14 cellular contexts compared by ENCODE assay signal in genomic region chr5:131272365-131273123, GRCh38. TPM values are rescaled to one million over a fixed set of nuclear protein-coding genes. Genes with fewer than 3 reads are reported as not detected.
A peak's percentile ranks its signal among the peaks of the same experiment; 100 is the strongest.
DNase-seq lines count a peak whose midpoint lies in the region; ATAC-seq and TF ChIP-seq lines count a peak whose summit lies in the region.
"Had no signal": no experiment of that assay in that cellular context is flagged by ENCODE, and none has a peak within 500 bp of the region (broad histone marks: within the 10 kb centered on the region; RNA-seq: fewer than 3 reads in every experiment).

No MANE protein-coding gene starts in this region.

- peaks cover 93% of the 10 kb centered on the region for H3K4me1 ChIP-seq in CD4-positive, CD25-positive, alpha-beta regulatory T cell (ENCODE audit: control insufficient read depth, insufficient read depth, low read length, poor library complexity, severe bottlenecking)
- H3K4me1 ChIP-seq in KMS-11 (ENCODE audit: low read depth, poor library complexity, severe bottlenecking): peaks cover 94% of the 10 kb centered on the region
- peaks cover 0 to 84% (median 7%) of the 10 kb centered on the region in 9 donors for H3K4me1 ChIP-seq in heart right ventricle
- H3K4me1 ChIP-seq: parathyroid adenoma had no signal

- ATAC-seq in CD4-positive, CD25-positive, alpha-beta regulatory T cell (ENCODE audit: low read depth in 2 of 2): peak in 1 of 2 donors; percentile 22
- peak; percentile 47 for ATAC-seq in central memory CD8-positive, alpha-beta T cell (replicated peaks; ENCODE audit: extremely low read depth, poor library complexity, severe bottlenecking)
- ATAC-seq in heart right ventricle (no peak), GM18873 (IDR thresholded peaks at IDR 0.05; ENCODE audit: low FRiP score, unreplicated experiment) (no peak)

- peak overlapping the region; percentile 76 for H3K4me2 ChIP-seq in KMS-11

- TF ChIP-seq CTCF in GM13976 (IDR thresholded peaks at IDR 0.05; ENCODE audit: borderline replicate concordance, control extremely low read depth, extremely low read depth, insufficient read depth, missing control alignments): no peak
- no peak for TF ChIP-seq CTCF in KMS-11 (conservative IDR thresholded peaks at IDR 0.05; ENCODE audit: low read depth, low read length)
- no peak for TF ChIP-seq CTCF in heart right ventricle (IDR thresholded peaks at IDR 0.05)

- peaks cover 33 to 88% (median 60%) of the 10 kb centered on the region in 4 donors for H3K4me1 Mint-ChIP-seq in CD4-positive, CD25-positive, alpha-beta regulatory T cell
- peaks cover 55% of the 10 kb centered on the region for H3K4me1 Mint-ChIP-seq in central memory CD8-positive, alpha-beta T cell

- H3K36me3 Mint-ChIP-seq in CD4-positive, CD25-positive, alpha-beta regulatory T cell: peaks cover 18% of the 10 kb centered on the region
- peaks cover 42% of the 10 kb centered on the region for H3K36me3 Mint-ChIP-seq in central memory CD8-positive, alpha-beta T cell (ENCODE audit: insufficient read depth)

- H3K27ac Mint-ChIP-seq in CD4-positive, CD25-positive, alpha-beta regulatory T cell: peak overlapping the region; percentile 83 to 93 (median 89)
- peak overlapping the region; percentile 96 for H3K27ac Mint-ChIP-seq in central memory CD8-positive, alpha-beta T cell (ENCODE audit: low read depth)

- peak overlapping the region; percentile 75 to 95 (median 85) for H3K4me3 Mint-ChIP-seq in CD4-positive, CD25-positive, alpha-beta regulatory T cell
- H3K4me3 Mint-ChIP-seq in central memory CD8-positive, alpha-beta T cell: peak overlapping the region; percentile 83

- H3K36me3 ChIP-seq in CD4-positive, CD25-positive, alpha-beta regulatory T cell (ENCODE audit: control insufficient read depth, insufficient read depth, low read length): peaks cover 13% of the 10 kb centered on the region
- H3K36me3 ChIP-seq in KMS-11 (ENCODE audit: insufficient read depth) (no peaks in the 10 kb centered on the region; the same call in 1 of the 2 replicates), heart right ventricle (no peaks in the 10 kb centered on the region)
- H3K36me3 ChIP-seq: brain microvascular endothelial cell, vagina had no signal

- in situ Hi-C loops in GM13976 (cut with MboI; ENCODE audit: low sequenced_read_pairs, unreplicated experiment): loop anchor here (10.0 kb wide), 1 partner anchor 108 kb away; the partner anchor contains the start of gene HINT1

- H4K20me1 ChIP-seq in KMS-11 (ENCODE audit: insufficient read depth): no peaks in the 10 kb centered on the region; the same call in 1 of the 2 replicates

- WGBS in heart right ventricle, 2 donors: 77 to 84% methylated on average over 6 of the region's 6 CpGs

- H3K4me3 ChIP-seq in CD4-positive, CD25-positive, alpha-beta regulatory T cell (ENCODE audit: low read depth, low read length): peak overlapping the region; percentile 90
- H3K4me3 ChIP-seq in KMS-11 (IDR thresholded peaks at IDR 0.05; ENCODE audit: insufficient read depth, low read depth, low read length) (no peak overlapping the region), heart right ventricle (peak overlapping the region in 1 of 10 donors; percentile 6)
- H3K4me3 ChIP-seq: vagina had no signal

- H3K27ac ChIP-seq in CD4-positive, CD25-positive, alpha-beta regulatory T cell (ENCODE audit: insufficient read depth, low read length, poor library complexity, severe bottlenecking): peak overlapping the region; percentile 87
- H3K27ac ChIP-seq in KMS-11: peak overlapping the region; percentile 32; the same call in 1 of the 2 replicates
- H3K27ac ChIP-seq in heart right ventricle: peak overlapping the region in 2 of 10 donors; percentile 39 to 73
- H3K27ac ChIP-seq: brain microvascular endothelial cell, parathyroid adenoma, vagina had no signal

- peaks cover 92% of the 10 kb centered on the region for H3K79me2 ChIP-seq in KMS-11 (ENCODE audit: insufficient read depth, low read depth)

- H3K9ac ChIP-seq in KMS-11: no peak overlapping the region
- H3K9ac ChIP-seq: parathyroid adenoma had no signal

- peaks cover 4% of the 10 kb centered on the region for H3K27me3 Mint-ChIP-seq in CD4-positive, CD25-positive, alpha-beta regulatory T cell
- no peaks in the 10 kb centered on the region for H3K27me3 Mint-ChIP-seq in central memory CD8-positive, alpha-beta T cell

- no peak overlapping the region for H2AFZ ChIP-seq in KMS-11 (ENCODE audit: low read depth)
- H2AFZ ChIP-seq: parathyroid adenoma had no signal

- H3K9me3 Mint-ChIP-seq in CD4-positive, CD25-positive, alpha-beta regulatory T cell: no peaks in the 10 kb centered on the region
- H3K9me3 Mint-ChIP-seq in central memory CD8-positive, alpha-beta T cell: no peaks in the 10 kb centered on the region

- peak in 2 of 3 donors; percentile 54 to 57 for DNase-seq in CD4-positive, CD25-positive, alpha-beta regulatory T cell
- peak; percentile 41 for DNase-seq in GM13976 (ENCODE audit: low spot score)
- no peak for DNase-seq in central memory CD8-positive, alpha-beta T cell (ENCODE audit: low spot score in 2 of 2)
- DNase-seq in COLO668 (lab: John Stamatoyannopoulos, UW; ENCODE audit: unreplicated experiment): no peak
- no peak for DNase-seq in heart right ventricle
- DNase-seq in HUDEP-2 (lab: John Stamatoyannopoulos, UW; ENCODE audit: unreplicated experiment in 76 of 76): no peak
- DNase-seq: activated CD4-positive, CD25-positive, alpha-beta regulatory T cell treated with anti-CD3 and anti-CD28 coated beads, Interleukin-2, amount 50 U/mL, for 72 hours; brain microvascular endothelial cell; DMS 273 treated with DMSO at 0.1 percent for 48 hours; NCI-H1105 had no signal

- no peaks in the 10 kb centered on the region for H3K9me3 ChIP-seq in CD4-positive, CD25-positive, alpha-beta regulatory T cell (ENCODE audit: control insufficient read depth in 2 of 2, low read length in 2 of 2)
- H3K9me3 ChIP-seq in heart right ventricle: no peaks in the 10 kb centered on the region
- H3K9me3 ChIP-seq: vagina had no signal

- no peaks in the 10 kb centered on the region for H3K27me3 ChIP-seq in CD4-positive, CD25-positive, alpha-beta regulatory T cell (ENCODE audit: control insufficient read depth, insufficient read depth, low read length)
- H3K27me3 ChIP-seq in KMS-11 (ENCODE audit: insufficient read depth, low read depth): no peaks in the 10 kb centered on the region
- no peaks in the 10 kb centered on the region for H3K27me3 ChIP-seq in heart right ventricle
- H3K27me3 ChIP-seq: brain microvascular endothelial cell, vagina had no signal

- intact Hi-C loops in heart right ventricle (cut with DNase I): loop anchor here in 2 of 10 donors (10.0 kb wide), 2 partner anchors 102 to 132 kb away; no protein-coding TSS in a partner anchor

RNA-seq across cellular contexts. Expression of gene CDC42SE2, which starts 8.7 kb away (rescaled TPM):
- 241 TPM for total RNA-seq in CD4-positive, CD25-positive, alpha-beta regulatory T cell
- 100 to 1,000 TPM; 351 to 429 (median 379) TPM for polyA plus RNA-seq in CD4-positive, CD25-positive, alpha-beta regulatory T cell
- total RNA-seq in heart right ventricle: 10 to 100 TPM in 9 of 10 donors, 1 to 10 TPM in 1; 9.3 to 25.8 (median 11.4) TPM
- 1 to 10 TPM; 5.4 to 7.8 TPM for polyA plus RNA-seq in heart right ventricle

Comparison
In these comparisons a context has a peak if more than half of its experiments do, and no peak if none do; other contexts are left out.
1. DNase-seq: peak in CD4-positive, CD25-positive, alpha-beta regulatory T cell (2 of 3) and GM13976 (single experiment); none in central memory CD8-positive, alpha-beta T cell (0 of 2), COLO668 (single experiment), heart right ventricle (0 of 2) and HUDEP-2 (0 of 76).